1 cellular context compared by ENCODE assay signal in genomic region chr11:9678576-9678975, GRCh38.
TF ChIP-seq lines count a peak whose summit lies in the region.

No MANE protein-coding gene starts in this region.

TF ChIP-seq in H1, 55 proteins besides CTCF, POLR2A, EP300 and RAD21:
- TF ChIP-seq SP4 (IDR thresholded peaks at IDR 0.05; ENCODE audit: low read length) (no peak), JUND (IDR thresholded peaks at IDR 0.05; ENCODE audit: low read length) (no peak), KDM1A (IDR thresholded peaks at IDR 0.05; ENCODE audit: borderline replicate concordance, low read length) (no peak), CHD1 (IDR thresholded peaks at IDR 0.05; ENCODE audit: low read depth, low read length) (no peak), SIX5 (IDR thresholded peaks at IDR 0.05; ENCODE audit: low read depth, low read length) (no peak), SIN3A (conservative IDR thresholded peaks at IDR 0.05 in 1 of 2, IDR thresholded peaks at IDR 0.05 in 1 of 2; ENCODE audit: low read depth in 1 of 2, low read length in 2 of 2) (no peak), SUZ12 (IDR thresholded peaks at IDR 0.05; ENCODE audit: low read length) (no peak), ATF2 (IDR thresholded peaks at IDR 0.05; ENCODE audit: low read length) (no peak), GABPA (IDR thresholded peaks at IDR 0.05; ENCODE audit: borderline replicate concordance, insufficient read depth, low read length) (no peak), SP2 (IDR thresholded peaks at IDR 0.05; ENCODE audit: low read length) (no peak), USF2 (IDR thresholded peaks at IDR 0.05; ENCODE audit: low read length) (no peak), TAF1 (IDR thresholded peaks at IDR 0.05; ENCODE audit: low read depth, low read length) (no peak), KDM4A (IDR thresholded peaks at IDR 0.05; ENCODE audit: low read depth, low read length, severe bottlenecking) (no peak), KDM5A (IDR thresholded peaks at IDR 0.05; ENCODE audit: low read length) (no peak), CTBP2 (IDR thresholded peaks at IDR 0.05; ENCODE audit: borderline replicate concordance, insufficient read depth, insufficient read length, low read length) (no peak), CREB1 (IDR thresholded peaks at IDR 0.05) (no peak)
